20 cellular contexts compared by ENCODE assay signal in the genomic region with DNA sequence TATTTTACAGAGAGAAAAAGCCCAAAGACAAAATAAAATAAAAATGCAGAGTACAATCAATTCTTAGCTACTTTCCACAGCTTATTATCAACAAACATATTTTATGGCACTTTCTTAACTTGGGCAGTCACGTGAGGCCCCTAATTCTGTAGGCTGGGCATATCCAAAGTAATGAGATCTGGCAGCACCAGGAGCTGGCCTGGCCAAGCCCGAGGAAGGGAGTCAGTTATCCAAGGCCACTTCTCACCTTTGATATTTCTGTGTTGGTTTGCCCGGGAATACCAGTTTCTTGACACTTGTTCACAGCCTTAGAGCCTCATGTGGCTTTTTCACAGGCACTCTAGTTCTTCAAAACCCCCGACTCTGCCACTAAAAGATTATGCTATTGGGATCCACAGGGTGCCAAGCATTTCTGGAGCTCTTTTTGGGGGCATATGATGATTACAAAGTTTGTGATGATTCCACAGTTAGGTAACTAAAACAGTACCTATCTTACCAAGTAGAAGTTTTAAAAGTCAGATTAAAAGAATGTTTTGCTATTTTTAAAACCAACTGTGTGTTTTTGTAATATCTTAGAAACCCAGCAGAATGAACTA.
"Had no signal": no experiment of that assay in that cellular context is flagged by ENCODE, and none has a peak within 500 bp of the region (broad histone marks: within the 10 kb centered on the region; RNA-seq: fewer than 3 reads in every experiment).

No MANE protein-coding gene starts in this region.

- H3K27me3 ChIP-seq: heart left ventricle, testis, upper lobe of left lung, uterus had no signal

- ATAC-seq: esophagus mucosa; heart left ventricle; left lobe of liver; sciatic nerve; stimulated activated naive B cell treated with anti-CD40 and anti-IgM and Interleukin-4, amounts not matched to agents 10 μg/mL and 1 μg/mL and 100 μg/mL, for 72 hours; stimulated activated naive CD8-positive, alpha-beta T cell treated with anti-CD3 and anti-CD28 coated beads, Interleukin-15, amount 100 ng/mL, for 72 hours had no signal

- H3K4me3 Mint-ChIP-seq: memory B cell; naive B cell; nephron; stimulated activated naive B cell treated with anti-CD40 and anti-IgM and Interleukin-4, amounts not matched to agents 10 μg/mL and 1 μg/mL and 100 μg/mL, for 72 hours; stimulated activated naive CD8-positive, alpha-beta T cell treated with anti-CD3 and anti-CD28 coated beads, Interleukin-15, amount 100 ng/mL, for 72 hours had no signal

- H3K9me3 Mint-ChIP-seq: memory B cell; naive B cell; nephron; stimulated activated naive B cell treated with anti-CD40 and anti-IgM and Interleukin-4, amounts not matched to agents 10 μg/mL and 1 μg/mL and 100 μg/mL, for 72 hours; stimulated activated naive CD8-positive, alpha-beta T cell treated with anti-CD3 and anti-CD28 coated beads, Interleukin-15, amount 100 ng/mL, for 72 hours had no signal

- H3K27me3 Mint-ChIP-seq: stimulated activated naive CD8-positive, alpha-beta T cell treated with anti-CD3 and anti-CD28 coated beads, Interleukin-15, amount 100 ng/mL, for 72 hours had no signal

- H3K36me3 ChIP-seq: heart left ventricle, upper lobe of left lung, uterus had no signal

- H3K36me3 Mint-ChIP-seq: memory B cell; naive B cell; stimulated activated naive B cell treated with anti-CD40 and anti-IgM and Interleukin-4, amounts not matched to agents 10 μg/mL and 1 μg/mL and 100 μg/mL, for 72 hours had no signal

- H3K9me3 ChIP-seq: heart left ventricle, testis, upper lobe of left lung, uterus had no signal

- DNase-seq: effector memory CD4-positive, alpha-beta T cell; heart left ventricle; hippocampal formation; midbrain; naive B cell; occipital lobe; posterior cingulate gyrus; stimulated activated CD4-positive, alpha-beta T cell treated with anti-CD3 and anti-CD28 coated beads, Interleukin-2, amount 100 ng/mL, for 24 hours; stimulated activated CD4-positive, alpha-beta T cell treated with anti-CD3 and anti-CD28 coated beads, Interleukin-4, amount 100 ng/mL, for 4 hours; stimulated activated naive B cell treated with anti-CD40 and anti-IgM and Interleukin-4, amounts not matched to agents 10 μg/mL and 1 μg/mL and 100 μg/mL, for 72 hours; stimulated activated naive CD8-positive, alpha-beta T cell treated with anti-CD3 and anti-CD28 coated beads, Interleukin-15, amount 100 ng/mL, for 72 hours; testis; upper lobe of left lung; uterus had no signal

- H3K4me1 Mint-ChIP-seq: memory B cell; naive B cell; stimulated activated naive B cell treated with anti-CD40 and anti-IgM and Interleukin-4, amounts not matched to agents 10 μg/mL and 1 μg/mL and 100 μg/mL, for 72 hours; stimulated activated naive CD8-positive, alpha-beta T cell treated with anti-CD3 and anti-CD28 coated beads, Interleukin-15, amount 100 ng/mL, for 72 hours had no signal

- H3K27ac ChIP-seq: heart left ventricle, testis, upper lobe of left lung, uterus had no signal

- H3K4me3 ChIP-seq: heart left ventricle, testis, upper lobe of left lung, uterus had no signal

- FAIRE-seq: endometrium had no signal

- H3K27ac Mint-ChIP-seq: memory B cell; naive B cell; stimulated activated naive B cell treated with anti-CD40 and anti-IgM and Interleukin-4, amounts not matched to agents 10 μg/mL and 1 μg/mL and 100 μg/mL, for 72 hours; stimulated activated naive CD8-positive, alpha-beta T cell treated with anti-CD3 and anti-CD28 coated beads, Interleukin-15, amount 100 ng/mL, for 72 hours had no signal

- H3K4me1 ChIP-seq: testis, uterus had no signal
